In genomic region chr12:21234395-21234794, GRCh38 we compare ENCODE assay signal across 36 cellular contexts.
"Had no signal": no experiment of that assay in that cellular context is flagged by ENCODE, and none has a peak within 500 bp of the region (broad histone marks: within the 10 kb centered on the region; RNA-seq: fewer than 3 reads in every experiment).

No MANE protein-coding gene starts in this region.

- H3K9me3 ChIP-seq: MG63 had no signal

- H3K36me3 ChIP-seq: MG63 had no signal

- H3K27me3 ChIP-seq: MG63 had no signal

- H3K4me3 ChIP-seq: MG63 had no signal

- DNase-seq: Kasumi-1, MM.1S, MV-4-11, NCI-H1048, NCI-H1092, NCI-H1092 treated with DMSO at 0.1 percent for 48 hours, NCI-H1105, NCI-H1105 treated with DMSO at 0.1 percent for 48 hours, NCI-H1417, NCI-H1417 treated with DMSO at 0.1 percent for 48 hours, NCI-H1436, NCI-H1436 treated with DMSO at 0.1 percent for 48 hours, NCI-H146, NCI-H1694, NCI-H1694 treated with DMSO at 0.1 percent for 48 hours, NCI-H187, NCI-H187 treated with DMSO at 0.1 percent for 48 hours, NCI-H1930, NCI-H2029, NCI-H2029 treated with DMSO at 0.1 percent for 48 hours, NCI-H2081, NCI-H2081 treated with DMSO at 0.1 percent for 48 hours, NCI-H2107, NCI-H2171, NCI-H2171 treated with DMSO at 0.1 percent for 48 hours, NCI-H2227 treated with DMSO at 0.1 percent for 48 hours, NCI-H226, NCI-H345, NCI-H446, NCI-H446 treated with DMSO at 0.1 percent for 48 hours, NCI-H510A, NCI-H510A treated with DMSO at 0.1 percent for 48 hours, NCI-H524, NCI-H524 treated with DMSO at 0.1 percent for 48 hours, NCI-H526 had no signal
